8 cellular contexts compared by ENCODE assay signal in genomic region chr10:124791378-124792348, GRCh38. TPM values are rescaled to one million over a fixed set of nuclear protein-coding genes. Genes with fewer than 3 reads are reported as not detected.
DNase-seq lines count a peak whose midpoint lies in the region; ATAC-seq and TF ChIP-seq lines count a peak whose summit lies in the region.

EEF1AKMT2 (minus strand) TSS chr10:124791887; CDS start chr10:124791833, 54 bp downstream.

- TF ChIP-seq CTCF in HCT116 (IDR thresholded peaks at IDR 0.05 in 2 of 3, conservative IDR thresholded peaks at IDR 0.05 in 1 of 3; ENCODE audit: borderline replicate concordance in 1 of 3, insufficient read depth in 1 of 3, low read depth in 2 of 3, low read length in 2 of 3) (peak in 1 of 3 experiments; percentile 39; a peak in 4 of 6 replicates), MM.1S (IDR thresholded peaks at IDR 0.05; ENCODE audit: low read length) (no peak; the same call in none of the 2 replicates), omental fat pad (IDR thresholded peaks at IDR 0.05) (no peak)

- peaks cover 18% of the 10 kb centered on the region for H3K4me1 Mint-ChIP-seq in activated naive CD4-positive, alpha-beta T cell treated with anti-CD3 and anti-CD28 coated beads for 36 hours (ENCODE audit: low read depth)

- no peaks in the 10 kb centered on the region for H4K20me1 ChIP-seq in HCT116 (ENCODE audit: insufficient read depth)
- H4K20me1 ChIP-seq in MM.1S (ENCODE audit: insufficient read depth, low read length), result no peaks in the 10 kb centered on the region

- H3F3A ChIP-seq in MM.1S (ENCODE audit: insufficient read depth, low read length), result no peaks in the 10 kb centered on the region

- H3K9me3 ChIP-seq in HCT116 (ENCODE audit: control insufficient read depth in 1 of 2, insufficient read depth in 1 of 2, low read depth in 1 of 2, low read length in 2 of 2) (no peaks in the 10 kb centered on the region), MM.1S (replicated peaks; ENCODE audit: insufficient read depth, low read length) (no peaks in the 10 kb centered on the region)

- H3K27me3 ChIP-seq in HCT116 (ENCODE audit: insufficient read depth, low read length) (no peaks in the 10 kb centered on the region), MM.1S (replicated peaks; ENCODE audit: insufficient read depth, low read length) (no peaks in the 10 kb centered on the region; the same call in none of the 2 replicates)

- H2AFZ ChIP-seq in HCT116 (ENCODE audit: low read depth, low read length, poor library complexity, severe bottlenecking) (peak within 1 kb of the TSS; percentile 97), MM.1S (ENCODE audit: low read length) (peak within 1 kb of the TSS; percentile 82)

- peak within 1 kb of the TSS; percentile 84 for H3K4me3 Mint-ChIP-seq in activated naive CD4-positive, alpha-beta T cell treated with anti-CD3 and anti-CD28 coated beads for 36 hours

- ATAC-seq in HCT116 (peak; percentile 94), omental fat pad (ENCODE audit: low FRiP score) (peak; percentile 99)

- no peaks in the 10 kb centered on the region for H3K27me3 Mint-ChIP-seq in activated naive CD4-positive, alpha-beta T cell treated with anti-CD3 and anti-CD28 coated beads for 36 hours (ENCODE audit: low read depth)

- peak within 1 kb of the TSS; percentile 93 for H3K27ac Mint-ChIP-seq in activated naive CD4-positive, alpha-beta T cell treated with anti-CD3 and anti-CD28 coated beads for 36 hours

- DNase-seq in GM04504 (ENCODE audit: low read depth) (peak; percentile 66), HCT116 (ENCODE audit: low read depth, low spot score) (peak; percentile 86), MM.1S (peak; percentile 90), SK-N-DZ (ENCODE audit: low spot score) (peak; percentile 92), germinal center (ENCODE audit: low spot score) (peak; percentile 90), omental fat pad (ENCODE audit: low spot score) (peak; percentile 24)
- DNase-seq in activated naive CD4-positive, alpha-beta T cell treated with anti-CD3 and anti-CD28 coated beads for 36 hours, result peak; percentile 79

- H3K36me3 ChIP-seq in HCT116 (ENCODE audit: control insufficient read depth in 1 of 2, insufficient read depth in 2 of 2, low read length in 2 of 2), result peaks cover 16 to 18% of the 10 kb centered on the region in 2 experiments
- peaks cover 2% of the 10 kb centered on the region; the same call in 1 of the 2 replicates for H3K36me3 ChIP-seq in MM.1S (replicated peaks; ENCODE audit: insufficient read depth, low read length)

- H3K4me2 ChIP-seq in HCT116 (ENCODE audit: low read length) (peak within 1 kb of the TSS; percentile 91), MM.1S (ENCODE audit: low read depth, low read length) (peak within 1 kb of the TSS; percentile 73)

- peak; percentile 94 for TF ChIP-seq POLR2A in HCT116 (IDR thresholded peaks at IDR 0.05; ENCODE audit: borderline replicate concordance, extremely low read depth, insufficient read depth, insufficient read length)

- H3K9me3 Mint-ChIP-seq in activated naive CD4-positive, alpha-beta T cell treated with anti-CD3 and anti-CD28 coated beads for 36 hours, result no peaks in the 10 kb centered on the region

- RAD21 ChIA-PET in HCT116 (lab: Charles Lee; ENCODE audit: low non-redundant PET in 1 of 2, low total read pairs in 2 of 2, uncharacterized antibody in 2 of 2, unreplicated experiment in 2 of 2), result no interaction called here

- CTCF ChIA-PET in HCT116 (lab: Charles Lee), result interaction anchor here (1.0 kb wide), 1 partner anchor 50 kb away, joined by 4 read pairs; no protein-coding TSS in a partner anchor
- CTCF ChIA-PET in activated naive CD4-positive, alpha-beta T cell treated with anti-CD3 and anti-CD28 coated beads for 36 hours (lab: Charles Lee), result interaction anchor here (0.7 to 0.8 kb wide), 2 partner anchors 10 to 89 kb away, joined by 3 read pairs; partner anchors contain the start of gene ABRAXAS2

- peak within 1 kb of the TSS; percentile 100 for H3K9ac ChIP-seq in HCT116 (ENCODE audit: low read length)
- peak within 1 kb of the TSS; percentile 99 for H3K9ac ChIP-seq in MM.1S (ENCODE audit: low read length)

- intact Hi-C loops in HCT116 (cut with micrococcal nuclease), result no loop called here
- intact Hi-C loops in activated naive CD4-positive, alpha-beta T cell treated with anti-CD3 and anti-CD28 coated beads for 36 hours (cut with micrococcal nuclease), result loop anchor here (1.0 to 2.0 kb wide), 3 partner anchors 10 to 73 kb away; partner anchors contain the start of genes ABRAXAS2 and FAM53B

- peaks cover 7% of the 10 kb centered on the region for H3K36me3 Mint-ChIP-seq in activated naive CD4-positive, alpha-beta T cell treated with anti-CD3 and anti-CD28 coated beads for 36 hours (ENCODE audit: low read depth)

- BruUV-seq in HCT116 (replicated peaks; lab: Mats Ljungman, UMichigan), result TSS peak; percentile 90

- peak within 1 kb of the TSS; percentile 100 for H3K4me3 ChIP-seq in HCT116 (replicated peaks in 1 of 2; ENCODE audit: low read depth in 1 of 2, low read length in 2 of 2)
- peak within 1 kb of the TSS; percentile 96 for H3K4me3 ChIP-seq in MM.1S (ENCODE audit: low read length)

- POLR2A ChIA-PET in HCT116 (lab: Charles Lee), result interaction anchor here (0.8 to 2.0 kb wide), 4 partner anchors 10 to 186 kb away, joined by 3 to 17 read pairs (median 6); partner anchors contain the start of gene ABRAXAS2

- H3K9me2 ChIP-seq in HCT116 (ENCODE audit: insufficient read depth) (no peaks in the 10 kb centered on the region), MM.1S (replicated peaks; ENCODE audit: insufficient read depth, low read length) (no peaks in the 10 kb centered on the region)

- H3K4me1 ChIP-seq in HCT116 (ENCODE audit: control insufficient read depth in 1 of 2, insufficient read depth in 2 of 2, low read length in 2 of 2) (peaks cover 10 to 15% of the 10 kb centered on the region in 2 experiments; a peak in 3 of 4 replicates), MM.1S (ENCODE audit: low read length) (no peaks in the 10 kb centered on the region)

- TF ChIP-seq RAD21 in HCT116 (IDR thresholded peaks at IDR 0.05; ENCODE audit: low read depth), result 0 out of 2 replicates have a peak, but pooled peaks have one; percentile 9

- H3K27ac ChIP-seq in HCT116 (ENCODE audit: low read depth, low read length) (peak within 1 kb of the TSS; percentile 83), MM.1S (ENCODE audit: low read length) (peak within 1 kb of the TSS; percentile 64; the same call in 1 of the 2 replicates), temporal lobe (ENCODE audit: low read depth, low read length) (peak within 1 kb of the TSS; percentile 72)

- H3K79me2 ChIP-seq in HCT116 (ENCODE audit: insufficient read depth, low read length) (peaks cover 46% of the 10 kb centered on the region), MM.1S (ENCODE audit: low read length) (peaks cover 28% of the 10 kb centered on the region)

TF ChIP-seq in HCT116, 20 proteins besides CTCF, POLR2A, EP300 and RAD21:
- TF ChIP-seq SRF (IDR thresholded peaks at IDR 0.05; ENCODE audit: low read depth), result no peak
- TF ChIP-seq ZBTB33 (IDR thresholded peaks at IDR 0.05; ENCODE audit: extremely low read depth, insufficient replicate concordance, low read length), result peak; percentile 71
- peak; percentile 43; the same call in 1 of the 2 replicates for TF ChIP-seq SP1 (IDR thresholded peaks at IDR 0.05; ENCODE audit: low read depth)
- peak; percentile 55 for TF ChIP-seq TCF7L2 (IDR thresholded peaks at IDR 0.05; ENCODE audit: borderline replicate concordance, extremely low read depth, insufficient read depth, insufficient read length)
- peak; percentile 96; the same call in 1 of the 2 replicates for TF ChIP-seq CBX3 (IDR thresholded peaks at IDR 0.05; ENCODE audit: low read depth)
- TF ChIP-seq EGR1 (IDR thresholded peaks at IDR 0.05; ENCODE audit: low read depth), result peak; percentile 83
- TF ChIP-seq POLR2AphosphoS5 (IDR thresholded peaks at IDR 0.05; ENCODE audit: low read depth, low read length), result peak; percentile 99
- TF ChIP-seq MAX (IDR thresholded peaks at IDR 0.05), result peak; percentile 89
- TF ChIP-seq ZNF274 (IDR thresholded peaks at IDR 0.05; ENCODE audit: low read depth, low read length), result no peak
- peak; percentile 93 for TF ChIP-seq ZFX (IDR thresholded peaks at IDR 0.05)
- no peak; the same call in 1 of the 2 replicates for TF ChIP-seq JUND (IDR thresholded peaks at IDR 0.05)
- peak; percentile 95 for TF ChIP-seq YY1 (IDR thresholded peaks at IDR 0.05; ENCODE audit: extremely low read depth, insufficient replicate concordance, low read depth, low read length)
- TF ChIP-seq SIN3A (IDR thresholded peaks at IDR 0.05; ENCODE audit: low read depth), result peak; percentile 95

RNA-seq across cellular contexts. Expression of gene EEF1AKMT2, which starts in this region (rescaled TPM):
- total RNA-seq in HCT116 (2021; ENCODE audit: unreplicated experiment) (39.6 TPM), omental fat pad (10 to 100 TPM; 10.6 to 16.8 (median 13.3) TPM), temporal lobe (36.9 TPM)
- 19.4 and 23.6 TPM in 2 replicates for polyA plus RNA-seq in HCT116 (2012)
- 29.8 and 54.8 TPM in 2 replicates for polyA plus RNA-seq in SK-N-DZ (2014; cell fraction: cytosol; rRNA removed)
- polyA plus RNA-seq in SK-N-DZ (2014; cell fraction: nucleus; rRNA removed), result 32.6 and 35.2 TPM in 2 replicates
- 10 to 100 TPM; 22.5 to 25.5 TPM for total RNA-seq in activated naive CD4-positive, alpha-beta T cell treated with anti-CD3 and anti-CD28 coated beads for 36 hours

Comparison
In these comparisons a context has a peak if more than half of its experiments do, and no peak if none do; other contexts are left out.
1. Peak in every context shown above with its lines: DNase-seq, ATAC-seq, H3K4me3 ChIP-seq and H3K27ac ChIP-seq.
2. DNase-seq: peak in every context shown above with its lines; median percentile 92 in SK-N-DZ; 90 in MM.1S; 90 in germinal center; 86 in HCT116; 79 in activated naive CD4-positive, alpha-beta T cell treated with anti-CD3 and anti-CD28 coated beads for 36 hours; 66 in GM04504; 24 in omental fat pad.